In the genomic region with DNA sequence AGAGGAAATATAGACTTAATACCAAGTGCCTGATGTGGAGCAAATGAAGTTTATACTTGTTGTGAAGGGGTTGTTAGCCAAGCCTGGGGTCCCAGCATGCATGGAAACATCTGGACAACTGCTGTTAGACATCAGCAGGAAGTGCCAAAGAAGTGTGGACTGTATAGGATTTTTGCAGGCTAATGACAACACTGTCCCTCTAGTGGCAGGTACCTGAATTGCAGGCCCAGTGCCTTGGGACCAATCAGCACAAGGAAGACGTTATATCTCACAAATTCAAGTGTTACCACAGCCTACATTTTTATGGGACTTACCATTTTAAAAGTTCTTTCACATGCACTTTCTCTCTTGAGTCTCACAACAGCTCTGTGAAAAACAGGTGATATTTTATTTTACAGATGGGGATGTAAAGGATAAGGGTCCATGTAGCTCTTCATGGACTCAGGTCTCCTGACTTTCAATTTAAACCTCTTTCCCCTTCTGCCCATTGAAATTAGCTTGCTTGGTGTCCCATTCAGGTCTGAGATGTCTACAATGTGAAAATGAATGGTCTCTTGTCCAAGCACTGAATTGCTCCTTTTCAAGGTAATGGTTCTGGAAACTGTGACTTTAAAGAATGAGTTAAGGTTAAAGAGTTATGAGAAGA, we compare ENCODE assay signal across 8 cellular contexts.
A peak's percentile ranks its signal among the peaks of the same experiment; 100 is the strongest.
DNase-seq lines count a peak whose midpoint lies in the region; ATAC-seq, FAIRE-seq and TF ChIP-seq lines count a peak whose summit lies in the region.

No MANE protein-coding gene starts in this region.

- H3K36me3 ChIP-seq in CD8-positive, alpha-beta T cell (ENCODE audit: insufficient read depth, low read length), result no peaks in the 10 kb centered on the region
- H3K36me3 ChIP-seq in PC-3 (ENCODE audit: low read depth, low read length) (no peaks in the 10 kb centered on the region), spleen (no peaks in the 10 kb centered on the region)

- H3K4me1 ChIP-seq in CD8-positive, alpha-beta T cell (ENCODE audit: insufficient read depth, low read length), result no peaks in the 10 kb centered on the region
- H3K4me1 ChIP-seq in PC-3 (ENCODE audit: insufficient read depth, low read length) (no peaks in the 10 kb centered on the region), spleen (no peaks in the 10 kb centered on the region)

- H3K4me3 Mint-ChIP-seq in CD8-positive, alpha-beta T cell, result no peak overlapping the region
- no peak overlapping the region for H3K4me3 Mint-ChIP-seq in activated T-helper 1 cell treated with anti-CD3 and anti-CD28 coated beads, Interleukin-12 subunit alpha, Interleukin-12 subunit beta, Interleukin-2, Interleukin-4 antibody, amounts not matched to agents 30 ng/mL and 10 ng/mL and 1 ng/mL, durations not matched to agents 14 hours and 24 hours and 36 hours

- H3K27me3 Mint-ChIP-seq in CD8-positive, alpha-beta T cell (ENCODE audit: low read depth), result peaks cover 26% of the 10 kb centered on the region
- peaks cover 6% of the 10 kb centered on the region for H3K27me3 Mint-ChIP-seq in activated T-helper 1 cell treated with anti-CD3 and anti-CD28 coated beads, Interleukin-12 subunit alpha, Interleukin-12 subunit beta, Interleukin-2, Interleukin-4 antibody, amounts not matched to agents 30 ng/mL and 10 ng/mL and 1 ng/mL, durations not matched to agents 14 hours and 24 hours and 36 hours (ENCODE audit: insufficient read depth)

- H3K9me3 ChIP-seq in CD8-positive, alpha-beta T cell (ENCODE audit: low read length), result no peaks in the 10 kb centered on the region
- H3K9me3 ChIP-seq in PC-3 (ENCODE audit: low read length) (no peaks in the 10 kb centered on the region), spleen (no peaks in the 10 kb centered on the region)

- H3K4me3 ChIP-seq in CD8-positive, alpha-beta T cell (ENCODE audit: low read depth, low read length), result no peak overlapping the region
- H3K4me3 ChIP-seq in PC-3 (ENCODE audit: low read length), result no peak overlapping the region
- H3K4me3 ChIP-seq in spleen, result no peak overlapping the region

- no peak overlapping the region for H3K4me2 ChIP-seq in PC-3 (ENCODE audit: low read length)

- no peak overlapping the region for H3K27ac Mint-ChIP-seq in CD8-positive, alpha-beta T cell
- H3K27ac Mint-ChIP-seq in activated T-helper 1 cell treated with anti-CD3 and anti-CD28 coated beads, Interleukin-12 subunit alpha, Interleukin-12 subunit beta, Interleukin-2, Interleukin-4 antibody, amounts not matched to agents 30 ng/mL and 10 ng/mL and 1 ng/mL, durations not matched to agents 14 hours and 24 hours and 36 hours, result no peak overlapping the region

- 10 to 33% (median 21%) methylated on average over 1 of the region's 1 CpG for WGBS in spleen, 5 donors

- no peak for FAIRE-seq in H54 (lab: Jason Lieb, UNC)

- H3K9ac ChIP-seq in PC-3 (ENCODE audit: low read length), result no peak overlapping the region

- no peaks in the 10 kb centered on the region for H4K20me1 ChIP-seq in PC-3 (ENCODE audit: low read length)

- ATAC-seq in CD8-positive, alpha-beta T cell, result peak; percentile 55
- ATAC-seq in PC-3 (peak; percentile 73; the same call in 1 of the 2 replicates), GM21423 (IDR thresholded peaks at IDR 0.05; ENCODE audit: unreplicated experiment) (no peak)

- DNase-seq in CD8-positive, alpha-beta T cell, result peak; percentile 18 to 71 (median 35)
- DNase-seq in H54 (ENCODE audit: insufficient read length, low spot score) (peak; percentile 35), PC-3 (peak; percentile 74), glomerular visceral epithelial cell (ENCODE audit: extremely low spot score) (peak; percentile 30), spleen (peak; percentile 72), NCI-H128 (lab: John Stamatoyannopoulos, UW; ENCODE audit: unreplicated experiment) (no peak)
- peak; percentile 12 for DNase-seq in activated T-helper 1 cell treated with anti-CD3 and anti-CD28 coated beads, Interleukin-12 subunit alpha, Interleukin-12 subunit beta, Interleukin-2, Interleukin-4 antibody, amounts not matched to agents 30 ng/mL and 10 ng/mL and 1 ng/mL, durations not matched to agents 14 hours and 24 hours and 36 hours (ENCODE audit: low spot score)

- TF ChIP-seq POLR2A in H54 (IDR thresholded peaks at IDR 0.05; ENCODE audit: low read depth, low read length), result no peak
- no peak for TF ChIP-seq POLR2A in spleen (IDR thresholded peaks at IDR 0.05)

- no peaks in the 10 kb centered on the region for H3F3A ChIP-seq in PC-3 (ENCODE audit: low read length, unreplicated experiment)

- H3K27me3 ChIP-seq in CD8-positive, alpha-beta T cell (ENCODE audit: insufficient read depth, low read length), result no peaks in the 10 kb centered on the region
- H3K27me3 ChIP-seq in PC-3 (ENCODE audit: low read length) (no peaks in the 10 kb centered on the region), spleen (replicated peaks in 1 of 7) (peaks cover 0 to 7% (median 0%) of the 10 kb centered on the region in 7 donors)

- POLR2A ChIA-PET in CD8-positive, alpha-beta T cell (lab: Charles Lee), result no interaction called here
- POLR2A ChIA-PET in PC-3 (lab: Charles Lee; ENCODE audit: unreplicated experiment), result no interaction called here

- no TSS peak for BruUV-seq in PC-3 (replicated peaks; lab: Mats Ljungman, UMichigan)

- no peaks in the 10 kb centered on the region for H3K9me2 ChIP-seq in PC-3 (replicated peaks; ENCODE audit: low read length)

- no peaks in the 10 kb centered on the region for H3K9me3 Mint-ChIP-seq in CD8-positive, alpha-beta T cell
- no peaks in the 10 kb centered on the region for H3K9me3 Mint-ChIP-seq in activated T-helper 1 cell treated with anti-CD3 and anti-CD28 coated beads, Interleukin-12 subunit alpha, Interleukin-12 subunit beta, Interleukin-2, Interleukin-4 antibody, amounts not matched to agents 30 ng/mL and 10 ng/mL and 1 ng/mL, durations not matched to agents 14 hours and 24 hours and 36 hours

- intact Hi-C loops in CD8-positive, alpha-beta T cell (cut with DNase I, micrococcal nuclease), result no loop called here
- intact Hi-C loops in PC-3 (cut with micrococcal nuclease), result loop anchor here (2.0 to 10.0 kb wide), 3 partner anchors 81 to 235 kb away; a partner anchor contains a TSS
- intact Hi-C loops in activated T-helper 1 cell treated with anti-CD3 and anti-CD28 coated beads, Interleukin-12 subunit alpha, Interleukin-12 subunit beta, Interleukin-2, Interleukin-4 antibody, amounts not matched to agents 30 ng/mL and 10 ng/mL and 1 ng/mL, durations not matched to agents 14 hours and 24 hours and 36 hours (cut with micrococcal nuclease), result loop anchor here (1.0 kb wide), 1 partner anchor 235 kb away; no protein-coding TSS in a partner anchor
- intact Hi-C loops in spleen (cut with DNase I; ENCODE audit: low total_unique reads), result loop anchor here (5.0 kb wide), 1 partner anchor 236 kb away; no protein-coding TSS in a partner anchor

- no peaks in the 10 kb centered on the region for H3K36me3 Mint-ChIP-seq in CD8-positive, alpha-beta T cell
- H3K36me3 Mint-ChIP-seq in activated T-helper 1 cell treated with anti-CD3 and anti-CD28 coated beads, Interleukin-12 subunit alpha, Interleukin-12 subunit beta, Interleukin-2, Interleukin-4 antibody, amounts not matched to agents 30 ng/mL and 10 ng/mL and 1 ng/mL, durations not matched to agents 14 hours and 24 hours and 36 hours (ENCODE audit: low read depth), result no peaks in the 10 kb centered on the region

- no peak overlapping the region for H3K27ac ChIP-seq in CD8-positive, alpha-beta T cell (ENCODE audit: low read depth, low read length)
- H3K27ac ChIP-seq in PC-3 (ENCODE audit: low read length) (no peak overlapping the region), spleen (no peak overlapping the region)

- H2AFZ ChIP-seq in PC-3 (ENCODE audit: low read length), result no peak overlapping the region

- no peaks in the 10 kb centered on the region for H3K4me1 Mint-ChIP-seq in CD8-positive, alpha-beta T cell (ENCODE audit: low read depth)
- no peaks in the 10 kb centered on the region for H3K4me1 Mint-ChIP-seq in activated T-helper 1 cell treated with anti-CD3 and anti-CD28 coated beads, Interleukin-12 subunit alpha, Interleukin-12 subunit beta, Interleukin-2, Interleukin-4 antibody, amounts not matched to agents 30 ng/mL and 10 ng/mL and 1 ng/mL, durations not matched to agents 14 hours and 24 hours and 36 hours (ENCODE audit: low read depth)

- CTCF ChIA-PET in CD8-positive, alpha-beta T cell (lab: Charles Lee), result interaction anchor here (1.2 to 2.7 kb wide), 6 partner anchors 12 to 37 kb away, joined by 3 to 11 read pairs (median 4); no protein-coding TSS in a partner anchor
- CTCF ChIA-PET in PC-3 (lab: Charles Lee), result interaction anchor here (0.6 kb wide), 1 partner anchor 79 kb away, joined by 4 read pairs; no protein-coding TSS in a partner anchor

- TF ChIP-seq CTCF in CD8-positive, alpha-beta T cell (IDR thresholded peaks at IDR 0.05), result peak; percentile 99
- TF ChIP-seq CTCF in PC-3 (conservative IDR thresholded peaks at IDR 0.05; ENCODE audit: low read depth, low read length) (peak; percentile 88), spleen (IDR thresholded peaks at IDR 0.05 in 8 of 11, conservative IDR thresholded peaks at IDR 0.05 in 3 of 11) (peak; percentile 83 to 96 (median 93))

- no peaks in the 10 kb centered on the region for H3K79me2 ChIP-seq in PC-3 (ENCODE audit: low read length)

Comparison
In these comparisons a context has a peak if more than half of its experiments do, and no peak if none do; other contexts are left out.
1. intact Hi-C loops: an anchor here in PC-3 (2.0 to 10.0 kb wide), activated T-helper 1 cell treated with anti-CD3 and anti-CD28 coated beads, Interleukin-12 subunit alpha, Interleukin-12 subunit beta, Interleukin-2, Interleukin-4 antibody, amounts not matched to agents 30 ng/mL and 10 ng/mL and 1 ng/mL, durations not matched to agents 14 hours and 24 hours and 36 hours (1.0 kb wide) and spleen (5.0 kb wide); none called in CD8-positive, alpha-beta T cell.